Comparison of ENCODE assay signal across 1 cellular context in genomic region chr16:1998852-1999801, GRCh38.
TF ChIP-seq lines count a peak whose summit lies in the region.

No MANE protein-coding gene starts in this region.

TF ChIP-seq in K562, 482 proteins besides CTCF, POLR2A, EP300 and RAD21:
- TF ChIP-seq POLR2G (IDR thresholded peaks at IDR 0.05; ENCODE audit: low read depth, low read length), result peak; percentile 56
- peak; percentile 27; the same call in 1 of the 2 replicates for TF ChIP-seq RBFOX2 (IDR thresholded peaks at IDR 0.05; ENCODE audit: low read depth, low read length)
- no peak for TF ChIP-seq DPF2 (IDR thresholded peaks at IDR 0.05)
